33 cellular contexts compared by ENCODE assay signal in the genomic region with DNA sequence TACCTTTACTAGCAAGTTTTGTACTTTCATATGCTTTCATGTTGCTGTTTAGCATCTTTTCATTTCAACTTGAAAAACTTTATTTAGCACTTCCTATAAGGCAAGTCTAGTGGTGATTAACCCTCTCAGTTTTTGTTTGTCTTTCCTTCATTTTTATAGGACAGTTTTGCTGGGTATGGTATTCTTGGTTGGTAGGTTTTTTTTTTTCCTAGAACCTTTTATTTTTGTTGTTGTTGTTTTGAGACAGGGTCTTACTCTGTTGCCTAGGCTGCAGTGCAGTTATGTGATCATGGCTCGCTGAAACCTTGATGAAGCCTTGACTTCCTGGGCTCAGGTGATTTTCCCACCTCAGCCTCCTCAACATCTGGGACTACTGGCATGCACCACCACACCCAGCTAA. TPM values are rescaled to one million over a fixed set of nuclear protein-coding genes. Genes with fewer than 3 reads are reported as not detected.
DNase-seq lines count a peak whose midpoint lies in the region; TF ChIP-seq lines count a peak whose summit lies in the region.
"Had no signal": no experiment of that assay in that cellular context is flagged by ENCODE, and none has a peak within 500 bp of the region (broad histone marks: within the 10 kb centered on the region; RNA-seq: fewer than 3 reads in every experiment).

No MANE protein-coding gene starts in this region.

- H3K4me1 ChIP-seq in HEK293 (ENCODE audit: control insufficient read depth, insufficient read depth, low read length) (no peaks in the 10 kb centered on the region), Karpas-422 (ENCODE audit: low read length) (no peaks in the 10 kb centered on the region)
- H3K4me1 ChIP-seq: A549, BE2C, BLaER1, Caco-2 had no signal

- no peaks in the 10 kb centered on the region for H3K9me2 ChIP-seq in Karpas-422 (replicated peaks; ENCODE audit: insufficient read depth, low read length)

- no peak overlapping the region for H3K4me2 ChIP-seq in Karpas-422 (ENCODE audit: low read depth, low read length, poor library complexity, severe bottlenecking)
- H3K4me2 ChIP-seq: A549; BLaER1; BLaER1 treated with 17β-estradiol and CSF1 and Interleukin-3, amounts not matched to agents 10 nM and 100 nM had no signal

- H3K27ac ChIP-seq in HEK293 (ENCODE audit: extremely low read depth, low read depth, low read length) = no peak overlapping the region
- no peak overlapping the region for H3K27ac ChIP-seq in Karpas-422 (ENCODE audit: low read length)
- H3K27ac ChIP-seq: 22Rv1; A549; BLaER1; BLaER1 treated with 17β-estradiol and CSF1 and Interleukin-3, amounts not matched to agents 10 nM and 100 nM; C4-2B had no signal

- H2AFZ ChIP-seq in Karpas-422 (ENCODE audit: low read length) = no peak overlapping the region

- H3K27me3 ChIP-seq in Karpas-422 (ENCODE audit: low read length) = no peaks in the 10 kb centered on the region
- H3K27me3 ChIP-seq: BE2C; BLaER1; BLaER1 treated with 17β-estradiol and CSF1 and Interleukin-3, amounts not matched to agents 10 nM and 100 nM had no signal

- H3K9me3 ChIP-seq in HEK293 (ENCODE audit: control insufficient read depth, insufficient read depth, low read depth, low read length) = peaks cover 2% of the 10 kb centered on the region; the same call in 1 of the 2 replicates
- H3K9me3 ChIP-seq in Karpas-422 (ENCODE audit: low read length) = peaks cover 4% of the 10 kb centered on the region; the same call in 1 of the 2 replicates
- H3K9me3 ChIP-seq: BE2C had no signal

- H3K4me3 ChIP-seq in HEK293 (ENCODE audit: low read depth, low read length) = no peak overlapping the region
- no peak overlapping the region for H3K4me3 ChIP-seq in Karpas-422 (ENCODE audit: low read length)
- H3K4me3 ChIP-seq: A549; BLaER1; BLaER1 treated with 17β-estradiol and CSF1 and Interleukin-3, amounts not matched to agents 10 nM and 100 nM had no signal

- POLR2A ChIA-PET in HEK293 (lab: Yijun Ruan, JAX) = no interaction called here

- no peaks in the 10 kb centered on the region for H3K79me2 ChIP-seq in Karpas-422 (ENCODE audit: low read length)

- DNase-seq in Karpas-422 = peak; percentile 2
- no peak for DNase-seq in germinal center (ENCODE audit: low spot score)
- no peak for DNase-seq in Kasumi-1 (lab: John Stamatoyannopoulos, UW)
- DNase-seq: 8988T; ACHN; AML-193; BE2C; C1 segment of cervical spinal cord; Caco-2; Calu3; CD4-positive, alpha-beta memory T cell; CD4-positive, alpha-beta T cell; CD4-positive, CD25-positive, alpha-beta regulatory T cell; CD8-positive, alpha-beta memory T cell; CD8-positive, alpha-beta T cell; COR-L47; DMS 273 treated with DMSO at 0.1 percent for 48 hours; DMS153; DMS53; DMS79; DMS79 treated with DMSO at 0.1 percent for 48 hours; DND-41; EL had no signal

- CTCF ChIA-PET in HEK293 (lab: Yijun Ruan, JAX) = no interaction called here

- H3K9ac ChIP-seq in Karpas-422 (ENCODE audit: low read length) = no peak overlapping the region
- H3K9ac ChIP-seq: BLaER1; BLaER1 treated with 17β-estradiol and CSF1 and Interleukin-3, amounts not matched to agents 10 nM and 100 nM had no signal

- H3K36me3 ChIP-seq in HEK293 (ENCODE audit: control insufficient read depth in 2 of 2, insufficient read depth in 1 of 2, low read length in 2 of 2) = no peaks in the 10 kb centered on the region
- peaks cover 4% of the 10 kb centered on the region; the same call in 1 of the 2 replicates for H3K36me3 ChIP-seq in Karpas-422 (ENCODE audit: insufficient read depth, low read length)
- H3K36me3 ChIP-seq: BE2C; BLaER1; BLaER1 treated with 17β-estradiol and CSF1 and Interleukin-3, amounts not matched to agents 10 nM and 100 nM had no signal

- no peaks in the 10 kb centered on the region for H4K20me1 ChIP-seq in Karpas-422 (ENCODE audit: insufficient read depth, low read depth, low read length)
- H4K20me1 ChIP-seq: BLaER1; BLaER1 treated with 17β-estradiol and CSF1 and Interleukin-3, amounts not matched to agents 10 nM and 100 nM had no signal

- no peak for TF ChIP-seq CTCF in HEK293 (tag by site-specific recombination; IDR thresholded peaks at IDR 0.05)

TF ChIP-seq in HEK293, 187 proteins besides CTCF, POLR2A, EP300 and RAD21:
- no peak for TF ChIP-seq ZNF19 (tag by site-specific recombination; IDR thresholded peaks at IDR 0.05; ENCODE audit: low read depth)
- peak; percentile 76; the same call in 1 of the 2 replicates for TF ChIP-seq TRIM28 (IDR thresholded peaks at IDR 0.05; ENCODE audit: borderline replicate concordance, low read length)
- TF ChIP-seq ZFP3 (tag by site-specific recombination; IDR thresholded peaks at IDR 0.05; ENCODE audit: low read depth) = no peak
- TF ChIP-seq SETDB1 (IDR thresholded peaks at IDR 0.05; ENCODE audit: insufficient read length, low read length) = peak; percentile 98
- TF ChIP-seq ZSCAN30 (tag by site-specific recombination; IDR thresholded peaks at IDR 0.05) = no peak

RNA-seq across cellular contexts. Expression of gene SLC5A1, which starts 29.9 kb away (rescaled TPM):
- total RNA-seq in Karpas-422 (2014; rRNA removed; shearing (Covaris generic); ENCODE audit: low replicate concordance) = not detected in 2 replicates
- total RNA-seq: A172; A673; B cell; CD4-positive, alpha-beta memory T cell; CD4-positive, alpha-beta T cell; CD4-positive, CD25-positive, alpha-beta regulatory T cell; CD8-positive, alpha-beta memory T cell; CD8-positive, alpha-beta T cell; Daoy had no signal
